ENCODE assay signal across 35 cellular contexts in genomic region chr15:78635346-78635745, GRCh38. TPM values are rescaled to one million over a fixed set of nuclear protein-coding genes. Genes with fewer than 3 reads are reported as not detected.
"Had no signal": no experiment of that assay in that cellular context is flagged by ENCODE, and none has a peak within 500 bp of the region (broad histone marks: within the 10 kb centered on the region; RNA-seq: fewer than 3 reads in every experiment).

No MANE protein-coding gene starts in this region.

- H3K36me3 ChIP-seq: adrenal gland, brain microvascular endothelial cell, breast epithelium had no signal

- H3K9me3 ChIP-seq: adrenal gland had no signal

- DNase-seq: activated B cell treated with CpG ODN at 0.5 μM for 24 hours; activated CD4-positive, alpha-beta memory T cell treated with anti-CD3 and anti-CD28 coated beads for 36 hours; activated CD4-positive, alpha-beta T cell treated with anti-CD3 and anti-CD28 coated beads for 4 hours; activated CD4-positive, alpha-beta T cell treated with anti-CD3 and anti-CD28 coated beads, Interleukin-2, amount 10 ng/mL, durations not matched to agents 24 days and 14 days; activated CD4-positive, alpha-beta T cell treated with anti-CD3 and anti-CD28 coated beads, Interleukin-2, amount 50 U/mL, for 1 hour; activated CD4-positive, alpha-beta T cell treated with anti-CD3 and anti-CD28 coated beads, Interleukin-2, amount 50 U/mL, for 4 hours; activated CD8-positive, alpha-beta memory T cell treated with anti-CD3 and anti-CD28 coated beads, Interleukin-2, amount 50 U/mL, for 4 hours; activated CD8-positive, alpha-beta T cell treated with anti-CD3 and anti-CD28 coated beads for 36 hours; activated gamma-delta T cell treated with Interleukin-2 at 50 U/mL for 16 hours; activated naive CD4-positive, alpha-beta T cell; activated naive CD4-positive, alpha-beta T cell treated with anti-CD3 and anti-CD28 coated beads for 36 hours; activated naive CD4-positive, alpha-beta T cell treated with anti-CD3 and anti-CD28 coated beads, Interleukin-2, amount 50 U/mL, for 16 hours; activated naive CD8-positive, alpha-beta T cell treated with anti-CD3 and anti-CD28 coated beads for 36 hours; activated T-cell treated with anti-CD3 and anti-CD28 coated beads for 4 hours; activated T-cell treated with anti-CD3 and anti-CD28 coated beads, Interleukin-2, amount 50 U/mL, for 1 hour; activated T-cell treated with anti-CD3 and anti-CD28 coated beads, Interleukin-2, amount 50 U/mL, for 4 hours; activated T-cell treated with anti-CD3 and anti-CD28 coated beads, Interleukin-2, amount 50 U/mL, for 72 hours; amniotic stem cell; aorta; body of pancreas; brain microvascular endothelial cell; central memory CD4-positive, alpha-beta T cell; SW 1271; T-helper 1 cell; T-helper 2 cell; T-helper 9 cell had no signal

- H3K27ac ChIP-seq: adrenal gland, body of pancreas, brain microvascular endothelial cell, breast epithelium, VCaP had no signal

- ATAC-seq: activated CD8-positive, alpha-beta T cell treated with anti-CD3 and anti-CD28 coated beads for 36 hours; activated naive CD4-positive, alpha-beta T cell treated with anti-CD3 and anti-CD28 coated beads, Interleukin-2, amount 50 U/mL, for 72 hours; activated T-cell treated with anti-CD3 and anti-CD28 coated beads, Interleukin-2, amount 50 U/mL, for 4 hours; activated T-cell treated with anti-CD3 and anti-CD28 coated beads, Interleukin-2, amount 50 U/mL, for 72 hours; activated T-helper 17 cell treated with anti-CD3 and anti-CD28 coated beads, Interleukin-2, amount 50 U/mL, for 72 hours; body of pancreas had no signal

- H3K4me3 ChIP-seq: adrenal gland, body of pancreas, breast epithelium had no signal

- H3K27me3 ChIP-seq: adrenal gland, body of pancreas, brain microvascular endothelial cell, breast epithelium had no signal

RNA-seq across cellular contexts. Expression of gene CHRNB4, which starts 5.7 kb away (rescaled TPM):
- total RNA-seq: activated B cell treated with CpG ODN at 0.5 μM for 24 hours; activated CD4-positive, alpha-beta memory T cell treated with anti-CD3 and anti-CD28 coated beads for 36 hours; activated CD4-positive, alpha-beta T cell treated with anti-CD3 and anti-CD28 coated beads, Interleukin-2, amount 10 ng/mL, durations not matched to agents 24 days and 14 days; activated CD8-positive, alpha-beta memory T cell treated with anti-CD3 and anti-CD28 coated beads for 36 hours; activated CD8-positive, alpha-beta T cell treated with anti-CD3 and anti-CD28 coated beads for 36 hours; activated naive CD4-positive, alpha-beta T cell treated with anti-CD3 and anti-CD28 coated beads for 36 hours; activated naive CD4-positive, alpha-beta T cell treated with anti-CD3 and anti-CD28 coated beads, Interleukin-2, amount 50 U/mL, for 72 hours; activated naive CD8-positive, alpha-beta T cell treated with anti-CD3 and anti-CD28 coated beads for 36 hours; activated T-cell treated with anti-CD3 and anti-CD28 coated beads, Interleukin-2, amount 50 U/mL, for 4 hours; activated T-cell treated with anti-CD3 and anti-CD28 coated beads, Interleukin-2, amount 50 U/mL, for 72 hours; activated T-helper 1 cell treated with anti-CD3 and anti-CD28 coated beads, Interleukin-12 subunit alpha, Interleukin-12 subunit beta, Interleukin-2, Interleukin-4 antibody, amounts not matched to agents 30 ng/mL and 10 ng/mL and 1 ng/mL, durations not matched to agents 14 hours and 24 hours and 36 hours; activated T-helper 17 cell treated with anti-CD3 and anti-CD28 coated beads, Interleukin-2, amount 50 U/mL, for 72 hours; aorta; astrocyte; body of pancreas; breast epithelium; cardiac septum had no signal
- polyA plus RNA-seq: aorta had no signal

RNA-seq across cellular contexts. Expression of gene CHRNA3, which starts 14.6 kb away (rescaled TPM):
- total RNA-seq: activated B cell treated with CpG ODN at 0.5 μM for 24 hours; activated CD4-positive, alpha-beta memory T cell treated with anti-CD3 and anti-CD28 coated beads for 36 hours; activated CD4-positive, alpha-beta T cell treated with anti-CD3 and anti-CD28 coated beads, Interleukin-2, amount 10 ng/mL, durations not matched to agents 24 days and 14 days; activated CD8-positive, alpha-beta memory T cell treated with anti-CD3 and anti-CD28 coated beads for 36 hours; activated CD8-positive, alpha-beta T cell treated with anti-CD3 and anti-CD28 coated beads for 36 hours; activated naive CD4-positive, alpha-beta T cell treated with anti-CD3 and anti-CD28 coated beads for 36 hours; activated naive CD4-positive, alpha-beta T cell treated with anti-CD3 and anti-CD28 coated beads, Interleukin-2, amount 50 U/mL, for 72 hours; activated naive CD8-positive, alpha-beta T cell treated with anti-CD3 and anti-CD28 coated beads for 36 hours; activated T-cell treated with anti-CD3 and anti-CD28 coated beads, Interleukin-2, amount 50 U/mL, for 4 hours; activated T-cell treated with anti-CD3 and anti-CD28 coated beads, Interleukin-2, amount 50 U/mL, for 72 hours; activated T-helper 1 cell treated with anti-CD3 and anti-CD28 coated beads, Interleukin-12 subunit alpha, Interleukin-12 subunit beta, Interleukin-2, Interleukin-4 antibody, amounts not matched to agents 30 ng/mL and 10 ng/mL and 1 ng/mL, durations not matched to agents 14 hours and 24 hours and 36 hours; activated T-helper 17 cell treated with anti-CD3 and anti-CD28 coated beads, Interleukin-2, amount 50 U/mL, for 72 hours; aorta; astrocyte had no signal
- polyA plus RNA-seq: aorta had no signal
